1 cellular context compared by ENCODE assay signal in genomic region chr22:22109693-22110466, GRCh38.
A peak's percentile ranks its signal among the peaks of the same experiment; 100 is the strongest.
TF ChIP-seq lines count a peak whose summit lies in the region.

No MANE protein-coding gene starts in this region.

TF ChIP-seq in K562, 482 proteins besides CTCF, POLR2A, EP300 and RAD21 (continued from another document and continues in another):
- TF ChIP-seq ZBTB40 (IDR thresholded peaks at IDR 0.05): no peak
- no peak for TF ChIP-seq ZBTB40 (CRISPR knock-in tag; IDR thresholded peaks at IDR 0.05)
- no peak for TF ChIP-seq ZNF717 (CRISPR knock-in tag; IDR thresholded peaks at IDR 0.05)
- TF ChIP-seq E2F1 (CRISPR knock-in tag; IDR thresholded peaks at IDR 0.05): 0 out of 2 replicates have a peak, but pooled peaks have one; percentile 21
- no peak for TF ChIP-seq ZNF318 (IDR thresholded peaks at IDR 0.05; ENCODE audit: borderline replicate concordance in 1 of 2, low read depth in 1 of 2)
- no peak for TF ChIP-seq ZNF583 (CRISPR knock-in tag; IDR thresholded peaks at IDR 0.05)
- peak; percentile 53; the same call in 1 of the 2 replicates for TF ChIP-seq CXXC5 (CRISPR knock-in tag; IDR thresholded peaks at IDR 0.05)
- TF ChIP-seq HMBOX1 (IDR thresholded peaks at IDR 0.05): 0 out of 2 replicates have a peak, but pooled peaks have one; percentile 19
- TF ChIP-seq PKNOX1 (IDR thresholded peaks at IDR 0.05): no peak
- TF ChIP-seq HEY1 (CRISPR knock-in tag; IDR thresholded peaks at IDR 0.05; ENCODE audit: borderline replicate concordance): peak; percentile 78; the same call in 1 of the 2 replicates
- TF ChIP-seq ZNF217 (CRISPR knock-in tag; IDR thresholded peaks at IDR 0.05): no peak
- peak in 1 of 2 experiments; percentile 79; a peak in 2 of 4 replicates for TF ChIP-seq FOXA3 (CRISPR knock-in tag; conservative IDR thresholded peaks at IDR 0.05 in 1 of 2, IDR thresholded peaks at IDR 0.05 in 1 of 2)
- peak; percentile 89; the same call in 1 of the 2 replicates for TF ChIP-seq HBP1 (CRISPR knock-in tag; IDR thresholded peaks at IDR 0.05)
- no peak for TF ChIP-seq ELK3 (CRISPR knock-in tag; IDR thresholded peaks at IDR 0.05)
- TF ChIP-seq RNF2 (IDR thresholded peaks at IDR 0.05): no peak
- peak; percentile 80; the same call in 1 of the 2 replicates for TF ChIP-seq DMBX1 (CRISPR knock-in tag; IDR thresholded peaks at IDR 0.05; ENCODE audit: borderline replicate concordance)
- no peak for TF ChIP-seq CREB1 (IDR thresholded peaks at IDR 0.05)
- TF ChIP-seq CREB1 (CRISPR knock-in tag; IDR thresholded peaks at IDR 0.05): peak; percentile 44; the same call in 1 of the 2 replicates
- 0 out of 2 replicates have a peak, but pooled peaks have one; percentile 86 for TF ChIP-seq NR1H2 (CRISPR knock-in tag; IDR thresholded peaks at IDR 0.05)
- peak; percentile 85 for TF ChIP-seq AFF4 (CRISPR knock-in tag; IDR thresholded peaks at IDR 0.05)
- TF ChIP-seq RBM15 (IDR thresholded peaks at IDR 0.05; ENCODE audit: insufficient read depth, low read length): no peak
- no peak for TF ChIP-seq HNRNPL (IDR thresholded peaks at IDR 0.05; ENCODE audit: low read depth, low read length)
- TF ChIP-seq SMAD4 (CRISPR knock-in tag; conservative IDR thresholded peaks at IDR 0.05): peak; percentile 58; the same call in 1 of the 2 replicates
